ENCODE assay signal across 1 cellular context in the genomic region with DNA sequence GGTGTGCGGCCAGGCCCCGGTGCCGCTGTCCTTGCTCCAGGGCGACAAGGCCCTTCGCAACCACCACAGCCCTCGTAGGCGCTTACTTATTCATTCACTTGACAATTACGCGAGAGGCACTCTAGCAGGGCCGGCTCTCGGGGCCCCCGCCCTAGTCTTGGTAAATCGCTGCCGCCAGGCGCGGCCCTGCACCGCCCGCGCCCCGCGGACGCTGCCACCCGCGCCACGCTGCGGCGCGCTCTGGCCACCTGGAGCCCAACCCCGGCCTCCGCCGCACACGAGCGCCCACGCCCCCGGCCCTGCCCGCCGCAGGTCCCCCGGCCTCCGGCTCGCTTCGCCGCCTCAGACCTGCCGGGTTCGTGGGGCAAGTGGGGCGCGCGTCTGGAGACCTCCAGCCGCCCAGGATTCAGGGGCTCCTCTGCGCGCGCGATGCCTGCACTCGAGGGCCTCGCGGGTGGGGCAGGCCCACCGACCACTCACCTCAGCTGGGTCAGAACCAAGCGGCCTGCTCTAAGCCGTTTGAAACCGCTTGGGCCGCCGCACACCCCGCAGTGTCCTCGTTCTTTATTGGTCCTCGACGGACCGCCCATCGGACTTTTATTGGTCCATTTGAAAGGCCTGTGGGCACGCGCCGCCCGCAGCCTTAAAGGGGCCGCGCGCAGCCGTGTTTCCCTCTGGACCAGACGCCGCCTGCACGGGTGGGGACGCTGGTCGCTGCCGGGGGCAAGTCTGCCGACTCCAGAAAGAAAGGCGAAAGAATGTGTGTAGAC.
A peak's percentile ranks its signal among the peaks of the same experiment; 100 is the strongest.
TF ChIP-seq lines count a peak whose summit lies in the region.

TSS of gene CKAP5 (minus strand) at position 541 of the 770 bp plus-strand sequence. CDS start 25,049 bp downstream, outside the sequence.

TF ChIP-seq in HepG2, 621 proteins besides CTCF, POLR2A, EP300 and RAD21 (continued from another document and continues in another):
- TF ChIP-seq, protein P1, sequence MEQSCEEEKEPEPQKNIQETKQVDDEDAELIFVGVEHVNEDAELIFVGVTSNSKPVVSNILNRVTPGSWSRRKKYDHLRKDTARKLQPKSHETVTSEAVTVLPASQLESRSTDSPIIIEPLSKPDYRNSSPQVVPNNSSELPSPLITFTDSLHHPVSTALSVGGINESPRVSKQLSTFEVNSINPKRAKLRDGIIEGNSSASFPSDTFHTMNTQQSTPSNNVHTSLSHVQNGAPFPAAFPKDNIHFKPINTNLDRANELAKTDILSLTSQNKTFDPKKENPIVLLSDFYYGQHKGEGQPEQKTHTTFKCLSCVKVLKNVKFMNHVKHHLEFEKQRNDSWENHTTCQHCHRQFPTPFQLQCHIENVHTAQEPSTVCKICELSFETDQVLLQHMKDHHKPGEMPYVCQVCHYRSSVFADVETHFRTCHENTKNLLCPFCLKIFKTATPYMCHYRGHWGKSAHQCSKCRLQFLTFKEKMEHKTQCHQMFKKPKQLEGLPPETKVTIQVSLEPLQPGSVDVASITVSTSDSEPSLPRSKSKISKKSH (CRISPR knock-in tag; IDR thresholded peaks at IDR 0.05; ENCODE audit: borderline replicate concordance): no peak
- TF ChIP-seq ZNF496 (CRISPR knock-in tag; IDR thresholded peaks at IDR 0.05; ENCODE audit: insufficient replicate concordance) (no peak), CEBPB (IDR thresholded peaks at IDR 0.05; ENCODE audit: borderline replicate concordance, low read depth, low read length) (no peak), ZNF563 (CRISPR knock-in tag; IDR thresholded peaks at IDR 0.05) (peak; percentile 51), CENPT (CRISPR knock-in tag; IDR thresholded peaks at IDR 0.05; ENCODE audit: low read depth) (peak; percentile 88; the same call in 1 of the 2 replicates), ZC3H13 (CRISPR knock-in tag; IDR thresholded peaks at IDR 0.05) (0 out of 2 replicates have a peak, but pooled peaks have one; percentile 72), YY1 (IDR thresholded peaks at IDR 0.05; ENCODE audit: insufficient read depth, insufficient replicate concordance, low read depth, low read length) (no peak), ARNTL (CRISPR knock-in tag; IDR thresholded peaks at IDR 0.05) (no peak), ZNF879 (CRISPR knock-in tag; IDR thresholded peaks at IDR 0.05) (no peak), TAF15 (IDR thresholded peaks at IDR 0.05; ENCODE audit: low read depth, low read length, poor library complexity, severe bottlenecking) (peak; percentile 74), SIN3A (IDR thresholded peaks at IDR 0.05; ENCODE audit: borderline replicate concordance, low read depth, low read length) (peak; percentile 53; the same call in 1 of the 2 replicates), ZNF33B (CRISPR knock-in tag; IDR thresholded peaks at IDR 0.05) (no peak), NKX3-1 (CRISPR knock-in tag; IDR thresholded peaks at IDR 0.05) (no peak), NFYC (CRISPR knock-in tag; IDR thresholded peaks at IDR 0.05) (peak; percentile 100), ZNF468 (CRISPR knock-in tag; IDR thresholded peaks at IDR 0.05) (peak; percentile 85; the same call in 1 of the 2 replicates), ZMYM2 (CRISPR knock-in tag; IDR thresholded peaks at IDR 0.05) (no peak), SNAPC5 (CRISPR knock-in tag; IDR thresholded peaks at IDR 0.05; ENCODE audit: borderline replicate concordance) (peak; percentile 70; the same call in 1 of the 2 replicates), PHB2 (IDR thresholded peaks at IDR 0.05; ENCODE audit: partially characterized antibody) (no peak), ZBTB33 (CRISPR knock-in tag; IDR thresholded peaks at IDR 0.05) (peak; percentile 47; the same call in 1 of the 2 replicates), ZNF660 (CRISPR knock-in tag; IDR thresholded peaks at IDR 0.05; ENCODE audit: borderline replicate concordance, low read depth) (no peak), ZNF256 (CRISPR knock-in tag; conservative IDR thresholded peaks at IDR 0.05) (no peak), IKZF1 (IDR thresholded peaks at IDR 0.05) (no peak), RORA (CRISPR knock-in tag; IDR thresholded peaks at IDR 0.05) (no peak), ATM (IDR thresholded peaks at IDR 0.05; ENCODE audit: borderline replicate concordance) (no peak), ATF5 (CRISPR knock-in tag; IDR thresholded peaks at IDR 0.05; ENCODE audit: low read depth) (no peak), THAP9 (CRISPR knock-in tag; IDR thresholded peaks at IDR 0.05; ENCODE audit: borderline replicate concordance) (peak; percentile 63; the same call in 1 of the 2 replicates), ZNF788 (CRISPR knock-in tag; IDR thresholded peaks at IDR 0.05; ENCODE audit: borderline replicate concordance) (peak; percentile 91; the same call in 1 of the 2 replicates), ARHGAP35 (CRISPR knock-in tag; IDR thresholded peaks at IDR 0.05; ENCODE audit: borderline replicate concordance) (no peak), RBM39 (IDR thresholded peaks at IDR 0.05; ENCODE audit: low read depth, low read length, poor library complexity, severe bottlenecking) (peak; percentile 54), TCF12 (IDR thresholded peaks at IDR 0.05) (no peak), TCF12 (CRISPR knock-in tag; IDR thresholded peaks at IDR 0.05) (no peak; the same call in 1 of the 2 replicates)
- TF ChIP-seq, protein P2, sequence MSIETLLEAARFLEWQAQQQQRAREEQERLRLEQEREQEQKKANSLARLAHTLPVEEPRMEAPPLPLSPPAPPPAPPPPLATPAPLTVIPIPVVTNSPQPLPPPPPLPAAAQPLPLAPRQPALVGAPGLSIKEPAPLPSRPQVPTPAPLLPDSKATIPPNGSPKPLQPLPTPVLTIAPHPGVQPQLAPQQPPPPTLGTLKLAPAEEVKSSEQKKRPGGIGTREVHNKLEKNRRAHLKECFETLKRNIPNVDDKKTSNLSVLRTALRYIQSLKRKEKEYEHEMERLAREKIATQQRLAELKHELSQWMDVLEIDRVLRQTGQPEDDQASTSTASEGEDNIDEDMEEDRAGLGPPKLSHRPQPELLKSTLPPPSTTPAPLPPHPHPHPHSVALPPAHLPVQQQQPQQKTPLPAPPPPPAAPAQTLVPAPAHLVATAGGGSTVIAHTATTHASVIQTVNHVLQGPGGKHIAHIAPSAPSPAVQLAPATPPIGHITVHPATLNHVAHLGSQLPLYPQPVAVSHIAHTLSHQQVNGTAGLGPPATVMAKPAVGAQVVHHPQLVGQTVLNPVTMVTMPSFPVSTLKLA (IDR thresholded peaks at IDR 0.05): no peak
- TF ChIP-seq, protein P3, sequence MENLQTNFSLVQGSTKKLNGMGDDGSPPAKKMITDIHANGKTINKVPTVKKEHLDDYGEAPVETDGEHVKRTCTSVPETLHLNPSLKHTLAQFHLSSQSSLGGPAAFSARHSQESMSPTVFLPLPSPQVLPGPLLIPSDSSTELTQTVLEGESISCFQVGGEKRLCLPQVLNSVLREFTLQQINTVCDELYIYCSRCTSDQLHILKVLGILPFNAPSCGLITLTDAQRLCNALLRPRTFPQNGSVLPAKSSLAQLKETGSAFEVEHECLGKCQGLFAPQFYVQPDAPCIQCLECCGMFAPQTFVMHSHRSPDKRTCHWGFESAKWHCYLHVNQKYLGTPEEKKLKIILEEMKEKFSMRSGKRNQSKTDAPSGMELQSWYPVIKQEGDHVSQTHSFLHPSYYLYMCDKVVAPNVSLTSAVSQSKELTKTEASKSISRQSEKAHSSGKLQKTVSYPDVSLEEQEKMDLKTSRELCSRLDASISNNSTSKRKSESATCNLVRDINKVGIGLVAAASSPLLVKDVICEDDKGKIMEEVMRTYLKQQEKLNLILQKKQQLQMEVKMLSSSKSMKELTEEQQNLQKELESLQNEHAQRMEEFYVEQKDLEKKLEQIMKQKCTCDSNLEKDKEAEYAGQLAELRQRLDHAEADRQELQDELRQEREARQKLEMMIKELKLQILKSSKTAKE (CRISPR knock-in tag; IDR thresholded peaks at IDR 0.05; ENCODE audit: borderline replicate concordance): no peak
- TF ChIP-seq, protein P4, sequence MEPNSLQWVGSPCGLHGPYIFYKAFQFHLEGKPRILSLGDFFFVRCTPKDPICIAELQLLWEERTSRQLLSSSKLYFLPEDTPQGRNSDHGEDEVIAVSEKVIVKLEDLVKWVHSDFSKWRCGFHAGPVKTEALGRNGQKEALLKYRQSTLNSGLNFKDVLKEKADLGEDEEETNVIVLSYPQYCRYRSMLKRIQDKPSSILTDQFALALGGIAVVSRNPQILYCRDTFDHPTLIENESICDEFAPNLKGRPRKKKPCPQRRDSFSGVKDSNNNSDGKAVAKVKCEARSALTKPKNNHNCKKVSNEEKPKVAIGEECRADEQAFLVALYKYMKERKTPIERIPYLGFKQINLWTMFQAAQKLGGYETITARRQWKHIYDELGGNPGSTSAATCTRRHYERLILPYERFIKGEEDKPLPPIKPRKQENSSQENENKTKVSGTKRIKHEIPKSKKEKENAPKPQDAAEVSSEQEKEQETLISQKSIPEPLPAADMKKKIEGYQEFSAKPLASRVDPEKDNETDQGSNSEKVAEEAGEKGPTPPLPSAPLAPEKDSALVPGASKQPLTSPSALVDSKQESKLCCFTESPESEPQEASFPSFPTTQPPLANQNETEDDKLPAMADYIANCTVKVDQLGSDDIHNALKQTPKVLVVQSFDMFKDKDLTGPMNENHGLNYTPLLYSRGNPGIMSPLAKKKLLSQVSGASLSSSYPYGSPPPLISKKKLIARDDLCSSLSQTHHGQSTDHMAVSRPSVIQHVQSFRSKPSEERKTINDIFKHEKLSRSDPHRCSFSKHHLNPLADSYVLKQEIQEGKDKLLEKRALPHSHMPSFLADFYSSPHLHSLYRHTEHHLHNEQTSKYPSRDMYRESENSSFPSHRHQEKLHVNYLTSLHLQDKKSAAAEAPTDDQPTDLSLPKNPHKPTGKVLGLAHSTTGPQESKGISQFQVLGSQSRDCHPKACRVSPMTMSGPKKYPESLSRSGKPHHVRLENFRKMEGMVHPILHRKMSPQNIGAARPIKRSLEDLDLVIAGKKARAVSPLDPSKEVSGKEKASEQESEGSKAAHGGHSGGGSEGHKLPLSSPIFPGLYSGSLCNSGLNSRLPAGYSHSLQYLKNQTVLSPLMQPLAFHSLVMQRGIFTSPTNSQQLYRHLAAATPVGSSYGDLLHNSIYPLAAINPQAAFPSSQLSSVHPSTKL (CRISPR knock-in tag; IDR thresholded peaks at IDR 0.05): 0 out of 2 replicates have a peak, but pooled peaks have one; percentile 14
- TF ChIP-seq, protein P5, sequence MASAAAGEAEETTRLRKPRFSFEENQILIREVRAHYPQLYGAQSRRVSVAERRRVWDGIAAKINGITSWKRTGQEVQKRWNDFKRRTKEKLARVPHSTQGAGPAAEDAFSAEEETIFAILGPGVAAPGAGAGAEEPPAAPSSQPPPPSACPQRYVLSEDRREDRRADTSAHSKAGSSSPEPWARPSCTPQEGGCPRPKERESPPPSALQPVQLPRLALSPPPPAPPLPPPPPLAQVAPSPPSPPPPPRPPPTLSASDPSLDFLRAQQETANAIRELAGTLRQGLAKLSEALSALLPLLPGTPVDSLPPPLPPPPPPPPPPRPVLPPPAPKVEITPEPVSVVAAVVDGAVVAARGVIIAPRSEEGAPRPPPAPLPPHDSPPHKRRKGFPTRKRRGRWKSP (CRISPR knock-in tag; IDR thresholded peaks at IDR 0.05): no peak; the same call in 1 of the 2 replicates
- TF ChIP-seq, protein P6, sequence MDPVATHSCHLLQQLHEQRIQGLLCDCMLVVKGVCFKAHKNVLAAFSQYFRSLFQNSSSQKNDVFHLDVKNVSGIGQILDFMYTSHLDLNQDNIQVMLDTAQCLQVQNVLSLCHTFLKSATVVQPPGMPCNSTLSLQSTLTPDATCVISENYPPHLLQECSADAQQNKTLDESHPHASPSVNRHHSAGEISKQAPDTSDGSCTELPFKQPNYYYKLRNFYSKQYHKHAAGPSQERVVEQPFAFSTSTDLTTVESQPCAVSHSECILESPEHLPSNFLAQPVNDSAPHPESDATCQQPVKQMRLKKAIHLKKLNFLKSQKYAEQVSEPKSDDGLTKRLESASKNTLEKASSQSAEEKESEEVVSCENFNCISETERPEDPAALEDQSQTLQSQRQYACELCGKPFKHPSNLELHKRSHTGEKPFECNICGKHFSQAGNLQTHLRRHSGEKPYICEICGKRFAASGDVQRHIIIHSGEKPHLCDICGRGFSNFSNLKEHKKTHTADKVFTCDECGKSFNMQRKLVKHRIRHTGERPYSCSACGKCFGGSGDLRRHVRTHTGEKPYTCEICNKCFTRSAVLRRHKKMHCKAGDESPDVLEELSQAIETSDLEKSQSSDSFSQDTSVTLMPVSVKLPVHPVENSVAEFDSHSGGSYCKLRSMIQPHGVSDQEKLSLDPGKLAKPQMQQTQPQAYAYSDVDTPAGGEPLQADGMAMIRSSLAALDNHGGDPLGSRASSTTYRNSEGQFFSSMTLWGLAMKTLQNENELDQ (CRISPR knock-in tag; IDR thresholded peaks at IDR 0.05; ENCODE audit: borderline replicate concordance): no peak
